15 cellular contexts compared by ENCODE assay signal in the genomic region with DNA sequence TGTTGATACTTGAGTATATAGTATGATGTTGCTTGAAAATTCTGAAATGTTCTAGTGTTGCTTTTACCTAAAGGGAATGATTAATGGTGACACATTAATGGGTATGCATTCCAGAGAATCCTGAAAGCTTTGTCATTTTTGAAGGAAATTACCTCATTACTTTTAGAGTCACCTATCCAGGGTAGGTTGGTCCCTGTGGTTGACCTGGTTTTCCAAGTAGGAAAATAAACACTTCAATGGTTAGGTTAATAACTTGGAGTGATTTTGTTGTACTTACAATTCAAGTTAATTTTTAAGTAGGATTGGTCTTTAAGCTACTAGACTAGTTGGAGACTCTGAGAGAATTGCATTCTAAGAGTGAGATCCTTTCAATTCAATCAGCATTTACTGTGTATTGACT. TPM values are rescaled to one million over a fixed set of nuclear protein-coding genes. Genes with fewer than 3 reads are reported as not detected.
DNase-seq lines count a peak whose midpoint lies in the region; ATAC-seq and TF ChIP-seq lines count a peak whose summit lies in the region.
"Had no signal": no experiment of that assay in that cellular context is flagged by ENCODE, and none has a peak within 500 bp of the region (broad histone marks: within the 10 kb centered on the region; RNA-seq: fewer than 3 reads in every experiment).

No MANE protein-coding gene starts in this region.

- TF ChIP-seq CTCF in WTC11 (IDR thresholded peaks at IDR 0.05) (no peak), neural progenitor cell (IDR thresholded peaks at IDR 0.05) (no peak)

- CTCF ChIA-PET in WTC11 (lab: Charles Lee): interaction anchor here (0.8 kb wide), 1 partner anchor 31 kb away, joined by 3 read pairs; the partner anchor contains the start of gene MITF

- H3K9me3 Mint-ChIP-seq in WTC11: no peaks in the 10 kb centered on the region
- H3K9me3 Mint-ChIP-seq in neural progenitor cell: no peaks in the 10 kb centered on the region
- H3K9me3 Mint-ChIP-seq in stimulated activated memory B cell treated with anti-CD40 and anti-IgM and Interleukin-4, amounts not matched to agents 10 μg/mL and 1 μg/mL and 100 μg/mL, for 72 hours: peaks cover 3% of the 10 kb centered on the region

- no peaks in the 10 kb centered on the region for H3K36me3 Mint-ChIP-seq in WTC11
- H3K36me3 Mint-ChIP-seq in neural progenitor cell: no peaks in the 10 kb centered on the region
- H3K36me3 Mint-ChIP-seq in T-helper 17 cell (ENCODE audit: low read depth): no peaks in the 10 kb centered on the region
- no peaks in the 10 kb centered on the region for H3K36me3 Mint-ChIP-seq in stimulated activated memory B cell treated with anti-CD40 and anti-IgM and Interleukin-4, amounts not matched to agents 10 μg/mL and 1 μg/mL and 100 μg/mL, for 72 hours

- H3K9me3 ChIP-seq in neural progenitor cell (ENCODE audit: low read depth) (no peaks in the 10 kb centered on the region), T-helper 17 cell (ENCODE audit: control insufficient read depth, low read length, poor library complexity, severe bottlenecking) (no peaks in the 10 kb centered on the region)
- H3K9me3 ChIP-seq: right lobe of liver had no signal

- no peaks in the 10 kb centered on the region for H4K20me1 ChIP-seq in neural progenitor cell (ENCODE audit: low read depth)

- no peak overlapping the region for H2AFZ ChIP-seq in neural progenitor cell (replicated peaks)

- no peak overlapping the region for H3K9ac ChIP-seq in neural progenitor cell

- no peaks in the 10 kb centered on the region for H3K4me1 ChIP-seq in neural progenitor cell
- H3K4me1 ChIP-seq: right lobe of liver had no signal

- H3K27ac Mint-ChIP-seq in WTC11 (no peak overlapping the region), neural progenitor cell (no peak overlapping the region), T-helper 17 cell (no peak overlapping the region)
- no peak overlapping the region for H3K27ac Mint-ChIP-seq in stimulated activated memory B cell treated with anti-CD40 and anti-IgM and Interleukin-4, amounts not matched to agents 10 μg/mL and 1 μg/mL and 100 μg/mL, for 72 hours

- DNase-seq in DMS53 (lab: John Stamatoyannopoulos, UW): peak; percentile 24
- DNase-seq in DMS53 treated with DMSO at 0.1 percent for 48 hours (lab: John Stamatoyannopoulos, UW; ENCODE audit: unreplicated experiment): no peak
- no peak for DNase-seq in WTC11 (ENCODE audit: low spot score)
- DNase-seq in kidney tubule cell (ENCODE audit: low spot score): peak; percentile 97
- DNase-seq in neural progenitor cell (ENCODE audit: low spot score): no peak
- DNase-seq in hippocampal formation (lab: John Stamatoyannopoulos, UW): no peak
- DNase-seq in T-helper 17 cell: no peak
- DNase-seq: activated CD4-positive, alpha-beta T cell treated with anti-CD3 and anti-CD28 coated beads for 4 hours; brain microvascular endothelial cell; COR-L47; H7; NCI-H748 treated with DMSO at 0.1 percent for 48 hours; right lobe of liver had no signal

- H3K27me3 Mint-ChIP-seq in WTC11 (ENCODE audit: low read depth) (no peaks in the 10 kb centered on the region; the same call in 1 of the 2 replicates), neural progenitor cell (ENCODE audit: insufficient read depth, low read depth) (no peaks in the 10 kb centered on the region), T-helper 17 cell (no peaks in the 10 kb centered on the region)
- H3K27me3 Mint-ChIP-seq in stimulated activated memory B cell treated with anti-CD40 and anti-IgM and Interleukin-4, amounts not matched to agents 10 μg/mL and 1 μg/mL and 100 μg/mL, for 72 hours: no peaks in the 10 kb centered on the region

- H3K4me3 ChIP-seq in neural progenitor cell: no peak overlapping the region
- H3K4me3 ChIP-seq: right lobe of liver had no signal

- no peaks in the 10 kb centered on the region for H3K36me3 ChIP-seq in neural progenitor cell
- H3K36me3 ChIP-seq: brain microvascular endothelial cell, right lobe of liver had no signal

- H3F3A ChIP-seq in neural progenitor cell (ENCODE audit: low read depth): no peaks in the 10 kb centered on the region

- H3K4me1 Mint-ChIP-seq in WTC11 (peaks cover 13% of the 10 kb centered on the region), neural progenitor cell (no peaks in the 10 kb centered on the region), T-helper 17 cell (no peaks in the 10 kb centered on the region)
- H3K4me1 Mint-ChIP-seq in stimulated activated memory B cell treated with anti-CD40 and anti-IgM and Interleukin-4, amounts not matched to agents 10 μg/mL and 1 μg/mL and 100 μg/mL, for 72 hours: no peaks in the 10 kb centered on the region

- no peaks in the 10 kb centered on the region for H3K79me2 ChIP-seq in neural progenitor cell (ENCODE audit: low read depth)

- ATAC-seq in WTC11 (peak; percentile 47; the same call in 1 of the 2 replicates), T-helper 17 cell (no peak)
- ATAC-seq in stimulated activated memory B cell treated with anti-CD40 and anti-IgM and Interleukin-4, amounts not matched to agents 10 μg/mL and 1 μg/mL and 100 μg/mL, for 72 hours: no peak
- ATAC-seq: right lobe of liver had no signal

- POLR2A ChIA-PET in WTC11 (lab: Charles Lee): no interaction called here

- H3K4me2 ChIP-seq in neural progenitor cell: no peak overlapping the region

- no peak overlapping the region for H3K27ac ChIP-seq in neural progenitor cell
- H3K27ac ChIP-seq: 22Rv1, brain microvascular endothelial cell, right lobe of liver had no signal

- H3K4me3 Mint-ChIP-seq in WTC11 (no peak overlapping the region), neural progenitor cell (no peak overlapping the region), T-helper 17 cell (no peak overlapping the region)
- no peak overlapping the region for H3K4me3 Mint-ChIP-seq in stimulated activated memory B cell treated with anti-CD40 and anti-IgM and Interleukin-4, amounts not matched to agents 10 μg/mL and 1 μg/mL and 100 μg/mL, for 72 hours

- H3K27me3 ChIP-seq in neural progenitor cell: no peaks in the 10 kb centered on the region
- H3K27me3 ChIP-seq: brain microvascular endothelial cell, right lobe of liver had no signal

TF ChIP-seq in WTC11, 78 proteins besides CTCF, POLR2A, EP300 and RAD21 (continues in another document):
- TF ChIP-seq CREB1 (CRISPR knock-in tag; IDR thresholded peaks at IDR 0.05): no peak
- TF ChIP-seq, protein P1, sequence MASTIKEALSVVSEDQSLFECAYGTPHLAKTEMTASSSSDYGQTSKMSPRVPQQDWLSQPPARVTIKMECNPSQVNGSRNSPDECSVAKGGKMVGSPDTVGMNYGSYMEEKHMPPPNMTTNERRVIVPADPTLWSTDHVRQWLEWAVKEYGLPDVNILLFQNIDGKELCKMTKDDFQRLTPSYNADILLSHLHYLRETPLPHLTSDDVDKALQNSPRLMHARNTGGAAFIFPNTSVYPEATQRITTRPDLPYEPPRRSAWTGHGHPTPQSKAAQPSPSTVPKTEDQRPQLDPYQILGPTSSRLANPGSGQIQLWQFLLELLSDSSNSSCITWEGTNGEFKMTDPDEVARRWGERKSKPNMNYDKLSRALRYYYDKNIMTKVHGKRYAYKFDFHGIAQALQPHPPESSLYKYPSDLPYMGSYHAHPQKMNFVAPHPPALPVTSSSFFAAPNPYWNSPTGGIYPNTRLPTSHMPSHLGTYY (CRISPR knock-in tag; IDR thresholded peaks at IDR 0.05): no peak
- no peak for TF ChIP-seq ZNF317 (CRISPR knock-in tag; IDR thresholded peaks at IDR 0.05; ENCODE audit: borderline replicate concordance, low read depth)
- TF ChIP-seq ESRRA (CRISPR knock-in tag; IDR thresholded peaks at IDR 0.05; ENCODE audit: borderline replicate concordance): no peak
- no peak for TF ChIP-seq ZNF219 (CRISPR knock-in tag; IDR thresholded peaks at IDR 0.05; ENCODE audit: borderline replicate concordance)
- TF ChIP-seq GABPB1 (CRISPR knock-in tag; IDR thresholded peaks at IDR 0.05): no peak
- TF ChIP-seq GRHL2 (CRISPR knock-in tag; IDR thresholded peaks at IDR 0.05; ENCODE audit: insufficient replicate concordance, severe bottlenecking): no peak
- no peak for TF ChIP-seq IRF2 (CRISPR knock-in tag; IDR thresholded peaks at IDR 0.05; ENCODE audit: borderline replicate concordance, low read depth)
- TF ChIP-seq PRDM15 (CRISPR knock-in tag; IDR thresholded peaks at IDR 0.05): no peak
- no peak for TF ChIP-seq SP1 (CRISPR knock-in tag; conservative IDR thresholded peaks at IDR 0.05)
- TF ChIP-seq CREM (CRISPR knock-in tag; IDR thresholded peaks at IDR 0.05): no peak

RNA-seq across cellular contexts. Expression of gene MITF, which starts 31.0 kb away (rescaled TPM):
- total RNA-seq in WTC11 (2021): 0.44 to 1.3 TPM (median 1.3 TPM) in 3 replicates
- total RNA-seq in neural progenitor cell (ENCODE audit: low replicate concordance): 0.09 TPM in 1 of 2 replicates, not detected in the other
- 1 to 10 TPM in 1 of 2 donors, under 1 TPM in 1; 0.50 to 3.8 TPM for total RNA-seq in T-helper 17 cell

Comparison
In these comparisons a context has a peak if more than half of its experiments do, and no peak if none do; other contexts are left out.
1. DNase-seq: peak in DMS53 (single experiment) and kidney tubule cell (single experiment); none in DMS53 treated with DMSO at 0.1 percent for 48 hours (single experiment), WTC11 (single experiment), neural progenitor cell (single experiment), hippocampal formation (0 of 2) and T-helper 17 cell (0 of 3).